Comparison of ENCODE assay signal across 8 cellular contexts in the genomic region with DNA sequence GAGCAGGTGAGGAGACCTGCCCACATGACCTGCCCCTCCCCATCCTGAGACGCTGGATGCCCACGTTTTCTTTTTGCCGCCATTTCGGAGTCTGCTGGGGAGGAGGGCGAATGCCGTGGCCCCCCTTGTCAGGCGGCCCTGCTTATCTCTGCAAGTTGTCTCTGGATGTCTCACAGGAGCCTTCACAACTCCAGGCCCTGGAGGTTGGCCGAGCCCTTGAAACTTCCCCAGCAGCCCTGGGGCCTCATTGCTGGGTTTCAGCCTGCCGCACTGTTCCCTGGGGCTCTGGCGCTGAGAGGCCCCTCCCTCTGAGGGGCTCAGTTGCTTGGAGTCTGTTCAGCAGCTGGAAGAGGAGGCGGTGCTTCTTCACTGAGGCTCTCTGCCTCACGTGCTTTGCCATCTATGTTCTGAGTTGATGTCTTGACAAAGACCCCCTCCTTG. TPM values are rescaled to one million over a fixed set of nuclear protein-coding genes. Genes with fewer than 3 reads are reported as not detected.
DNase-seq lines count a peak whose midpoint lies in the region; ATAC-seq, FAIRE-seq and TF ChIP-seq lines count a peak whose summit lies in the region.
"Had no signal": no experiment of that assay in that cellular context is flagged by ENCODE, and none has a peak within 500 bp of the region (broad histone marks: within the 10 kb centered on the region; RNA-seq: fewer than 3 reads in every experiment).

No MANE protein-coding gene starts in this region.

- H3K27ac ChIP-seq in astrocyte (ENCODE audit: low read depth, low read length), result peak overlapping the region; percentile 99
- no peak overlapping the region for H3K27ac ChIP-seq in kidney (ENCODE audit: low read depth in 2 of 2, low read length in 2 of 2)
- peak overlapping the region; percentile 53 to 68 (median 58) for H3K27ac ChIP-seq in transverse colon
- H3K27ac ChIP-seq: tibial nerve had no signal

- peaks cover 8% of the 10 kb centered on the region for H3K9me3 Mint-ChIP-seq in astrocyte (ENCODE audit: unreplicated experiment)

- peaks cover 20% of the 10 kb centered on the region for H3K4me1 Mint-ChIP-seq in astrocyte (ENCODE audit: low read depth, unreplicated experiment)

- in situ Hi-C loops in transverse colon (cut with MboI; ENCODE audit: low pct_ligation_motif_present in 1 of 4, low pct_unique_long_range_greater_than_20kb in 1 of 4, low sequenced_read_pairs in 3 of 4), result no loop called here

- intact Hi-C loops in kidney (cut with DNase I), result no loop called here
- intact Hi-C loops in transverse colon (cut with DNase I; ENCODE audit: low total_unique reads), result no loop called here

- FAIRE-seq in HTR-8/SVneo (lab: Jason Lieb, UNC), result no peak
- no peak for FAIRE-seq in astrocyte (lab: Jason Lieb, UNC)
- no peak for FAIRE-seq in kidney (lab: Jason Lieb, UNC)

- H3K4me3 Mint-ChIP-seq in astrocyte (ENCODE audit: unreplicated experiment), result no peak overlapping the region

- no peaks in the 10 kb centered on the region for H3K27me3 ChIP-seq in astrocyte (ENCODE audit: insufficient read depth, low read length)
- H3K27me3 ChIP-seq in transverse colon, result no peaks in the 10 kb centered on the region
- H3K27me3 ChIP-seq: tibial nerve had no signal

- peaks cover 1% of the 10 kb centered on the region for H3K36me3 Mint-ChIP-seq in astrocyte (ENCODE audit: low read depth, unreplicated experiment)

- ATAC-seq in HG03442 (IDR thresholded peaks at IDR 0.05; ENCODE audit: unreplicated experiment) (no peak), HG02870 (IDR thresholded peaks at IDR 0.05; ENCODE audit: unreplicated experiment) (no peak)

- 75% methylated on average over 9 of the region's 12 CpGs; no CpG with 5 or more reads in 1 of the 2 donors for WGBS in transverse colon (ENCODE audit: low coverage in 1 of 2), 2 donors

- H2AFZ ChIP-seq in astrocyte (ENCODE audit: low read depth, low read length), result peak overlapping the region; percentile 27

- peak overlapping the region; percentile 99 for H3K27ac Mint-ChIP-seq in astrocyte (ENCODE audit: unreplicated experiment)

- H3K9me3 ChIP-seq in astrocyte (ENCODE audit: insufficient read depth, low read depth, low read length) (no peaks in the 10 kb centered on the region), kidney (ENCODE audit: control insufficient read depth in 1 of 2, low read length in 2 of 2) (no peaks in the 10 kb centered on the region), transverse colon (no peaks in the 10 kb centered on the region)
- H3K9me3 ChIP-seq: tibial nerve had no signal

- no peak for TF ChIP-seq POLR2A in transverse colon (IDR thresholded peaks at IDR 0.05)

- H4K20me1 ChIP-seq in astrocyte (ENCODE audit: insufficient read depth, low read length), result no peaks in the 10 kb centered on the region

- peak; percentile 53 for DNase-seq in HTR-8/SVneo (ENCODE audit: insufficient read length, low spot score)
- no peak for DNase-seq in astrocyte (ENCODE audit: low read depth)
- DNase-seq in kidney, result peak; percentile 84
- no peak for DNase-seq in transverse colon
- no peak for DNase-seq in stimulated activated naive CD4-positive, alpha-beta T cell (lab: John Stamatoyannopoulos, UW)

- H3K27me3 Mint-ChIP-seq in astrocyte (ENCODE audit: low read depth, unreplicated experiment), result peaks cover 3% of the 10 kb centered on the region

- no peaks in the 10 kb centered on the region for H3K36me3 ChIP-seq in astrocyte (ENCODE audit: insufficient read depth, low read length)
- no peaks in the 10 kb centered on the region for H3K36me3 ChIP-seq in kidney (ENCODE audit: control insufficient read depth in 1 of 2, insufficient read depth in 2 of 2, low read length in 2 of 2)
- no peaks in the 10 kb centered on the region for H3K36me3 ChIP-seq in transverse colon
- H3K36me3 ChIP-seq: tibial nerve had no signal

- peak overlapping the region; percentile 78 for H3K9ac ChIP-seq in astrocyte (ENCODE audit: low read length)
- no peak overlapping the region for H3K9ac ChIP-seq in kidney (ENCODE audit: low read length in 2 of 2)

- H3K4me2 ChIP-seq in astrocyte (ENCODE audit: low read length), result peak overlapping the region; percentile 66

- H3K79me2 ChIP-seq in astrocyte (ENCODE audit: insufficient read depth, low read length), result no peaks in the 10 kb centered on the region

- H3K4me1 ChIP-seq in astrocyte (ENCODE audit: insufficient read depth, low read length), result peaks cover 33% of the 10 kb centered on the region
- H3K4me1 ChIP-seq in kidney (ENCODE audit: control insufficient read depth in 1 of 2, insufficient read depth in 1 of 2, low read depth in 1 of 2, low read length in 2 of 2), result no peaks in the 10 kb centered on the region
- H3K4me1 ChIP-seq in transverse colon, result peaks cover 0 to 11% (median 5%) of the 10 kb centered on the region in 4 donors

- no peak for TF ChIP-seq EP300 in transverse colon (IDR thresholded peaks at IDR 0.05; ENCODE audit: low read depth)

- peak overlapping the region; percentile 18 for H3K4me3 ChIP-seq in astrocyte (ENCODE audit: insufficient read depth, low read depth, low read length)
- H3K4me3 ChIP-seq in kidney (ENCODE audit: low read length in 2 of 2), result no peak overlapping the region
- no peak overlapping the region for H3K4me3 ChIP-seq in transverse colon
- H3K4me3 ChIP-seq: tibial nerve had no signal

- TF ChIP-seq CTCF in astrocyte (IDR thresholded peaks at IDR 0.05; ENCODE audit: insufficient read depth, low read depth, low read length) (no peak), kidney (IDR thresholded peaks at IDR 0.05; ENCODE audit: borderline replicate concordance, extremely low read depth, insufficient read depth) (no peak), transverse colon (IDR thresholded peaks at IDR 0.05) (no peak)

RNA-seq across cellular contexts. Expression of gene ZBTB21, which starts 29.8 kb away (rescaled TPM):
- total RNA-seq in astrocyte (18.3 and 20.5 TPM in 2 replicates), kidney (16.0 TPM), transverse colon (10 to 100 TPM in 2 of 4 donors, 1 to 10 TPM in 2; 5.2 to 19.5 (median 9.7) TPM)
- polyA plus RNA-seq in kidney (ENCODE audit: insufficient read depth, low read depth, low replicate concordance), result 2.3 TPM

RNA-seq across cellular contexts. Expression of gene UMODL1, which starts 31.2 kb away (rescaled TPM):
- 0.10 TPM in 1 of 2 replicates, not detected in the other for total RNA-seq in astrocyte
- not detected for total RNA-seq in kidney
- 0.39 TPM for polyA plus RNA-seq in kidney (ENCODE audit: insufficient read depth, low read depth, low replicate concordance)
- 1 to 10 TPM in 1 of 4 donors, under 1 TPM in 2, not detected in 1; 0.16 to 3.2 (median 0.68) TPM for total RNA-seq in transverse colon
- total RNA-seq: tibial nerve had no signal

Comparison
In these comparisons a context has a peak if more than half of its experiments do, and no peak if none do; other contexts are left out.
1. DNase-seq: peak in HTR-8/SVneo (single experiment) and kidney (single experiment); none in astrocyte (single experiment), transverse colon (single experiment) and stimulated activated naive CD4-positive, alpha-beta T cell (0 of 6).
2. H3K27ac ChIP-seq: peak in astrocyte (single experiment) and transverse colon (4 of 4); none in kidney (0 of 2).